Comparison of ENCODE assay signal across 31 cellular contexts in genomic region chr7:68417002-68417401, GRCh38.
"Had no signal": no experiment of that assay in that cellular context is flagged by ENCODE, and none has a peak within 500 bp of the region (broad histone marks: within the 10 kb centered on the region; RNA-seq: fewer than 3 reads in every experiment).

No MANE protein-coding gene starts in this region.

- DNase-seq: Kasumi-1, MG63, MM.1S, MV-4-11, NCI-H1048, NCI-H1092, NCI-H1092 treated with DMSO at 0.1 percent for 48 hours, NCI-H1105, NCI-H1105 treated with DMSO at 0.1 percent for 48 hours, NCI-H1417, NCI-H1417 treated with DMSO at 0.1 percent for 48 hours, NCI-H1436, NCI-H1436 treated with DMSO at 0.1 percent for 48 hours, NCI-H146, NCI-H1694, NCI-H1694 treated with DMSO at 0.1 percent for 48 hours, NCI-H187 treated with DMSO at 0.1 percent for 48 hours, NCI-H1930, NCI-H2029 treated with DMSO at 0.1 percent for 48 hours, NCI-H2081, NCI-H2081 treated with DMSO at 0.1 percent for 48 hours, NCI-H2107, NCI-H2171, NCI-H2171 treated with DMSO at 0.1 percent for 48 hours, NCI-H2227 treated with DMSO at 0.1 percent for 48 hours, NCI-H226, NCI-H345, NCI-H446, NCI-H446 treated with DMSO at 0.1 percent for 48 hours, NCI-H510A, NCI-H510A treated with DMSO at 0.1 percent for 48 hours had no signal
